20 cellular contexts compared by ENCODE assay signal in genomic region chr1:3557366-3557765, GRCh38. TPM values are rescaled to one million over a fixed set of nuclear protein-coding genes. Genes with fewer than 3 reads are reported as not detected.
A peak's percentile ranks its signal among the peaks of the same experiment; 100 is the strongest.
DNase-seq lines count a peak whose midpoint lies in the region; ATAC-seq and TF ChIP-seq lines count a peak whose summit lies in the region.
"Had no signal": no experiment of that assay in that cellular context is flagged by ENCODE, and none has a peak within 500 bp of the region (broad histone marks: within the 10 kb centered on the region; RNA-seq: fewer than 3 reads in every experiment).

No MANE protein-coding gene starts in this region.

- whole genome bisulfite sequencing in neuronal stem cell (ENCODE audit: extremely low coverage in 2 of 2, insufficient read length in 2 of 2, insufficient replicate concordance in 1 of 2), 2 donors = no CpG with 5 or more reads among the region's 18 CpGs

- H3K4me1 ChIP-seq in neuronal stem cell (ENCODE audit: control insufficient read depth in 2 of 2, insufficient read depth in 1 of 2, low read depth in 1 of 2, low read length in 2 of 2) (peaks cover 2 to 4% of the 10 kb centered on the region in 2 donors), skeletal muscle satellite cell (ENCODE audit: control insufficient read depth, insufficient read depth, low read length) (peaks cover 15% of the 10 kb centered on the region)
- H3K4me1 ChIP-seq: BE2C had no signal

- POLR2A ChIA-PET in RWPE1 (lab: Yijun Ruan, JAX; ENCODE audit: low non-redundant PET) = no interaction called here

- no peak overlapping the region for H3K4ac ChIP-seq in neuronal stem cell (ENCODE audit: low read length)

- H2BK12ac ChIP-seq in neuronal stem cell (ENCODE audit: low read length) = no peak overlapping the region

- peaks cover 4% of the 10 kb centered on the region for H3K79me1 ChIP-seq in neuronal stem cell (ENCODE audit: low read depth, low read length)

- DNase-seq in MG63 = peak; percentile 100
- DNase-seq in RWPE1 (ENCODE audit: low spot score) = no peak
- DNase-seq in neuronal stem cell (ENCODE audit: low spot score) = no peak
- DNase-seq in NCI-H524 (lab: John Stamatoyannopoulos, UW) = no peak
- DNase-seq: BE2C; C1 segment of cervical spinal cord; CD4-positive, CD25-positive, alpha-beta regulatory T cell; CD8-positive, alpha-beta memory T cell; COR-L47; DMS 273 treated with DMSO at 0.1 percent for 48 hours; DMS53; DND-41; EL; H9; IMR-90 had no signal

- no peak overlapping the region for H3K18ac ChIP-seq in neuronal stem cell (ENCODE audit: low read length)

- no peak overlapping the region for H2BK15ac ChIP-seq in neuronal stem cell (ENCODE audit: low read length)

- H3K23ac ChIP-seq in neuronal stem cell (ENCODE audit: low read depth, low read length, poor library complexity) = peak overlapping the region; percentile 55

- H2BK120ac ChIP-seq in neuronal stem cell (ENCODE audit: low read depth, low read length) = no peak overlapping the region

- H2AFZ ChIP-seq in neuronal stem cell (ENCODE audit: low read length) = no peak overlapping the region

- TF ChIP-seq CTCF in RWPE1 (conservative IDR thresholded peaks at IDR 0.05; ENCODE audit: low read depth) = no peak

- H3K14ac ChIP-seq in neuronal stem cell (ENCODE audit: low read length) = no peak overlapping the region

- no peak overlapping the region for H2BK5ac ChIP-seq in neuronal stem cell (ENCODE audit: low read length)

- H2AK5ac ChIP-seq in neuronal stem cell (ENCODE audit: low read depth, low read length) = no peak overlapping the region

- peaks cover 17% of the 10 kb centered on the region for H3K36me3 ChIP-seq in MG63
- H3K36me3 ChIP-seq in neuronal stem cell (replicated peaks in 1 of 2; ENCODE audit: control insufficient read depth in 2 of 2, insufficient read depth in 2 of 2, low read length in 2 of 2) = no peaks in the 10 kb centered on the region
- H3K36me3 ChIP-seq in skeletal muscle satellite cell (ENCODE audit: insufficient read depth, low read length) = no peaks in the 10 kb centered on the region
- H3K36me3 ChIP-seq: BE2C had no signal

- H3K9me3 ChIP-seq in MG63 (peaks cover 6% of the 10 kb centered on the region), neuronal stem cell (replicated peaks in 1 of 2; ENCODE audit: control insufficient read depth in 2 of 2, insufficient read depth in 1 of 2, low read depth in 1 of 2, low read length in 2 of 2) (peaks cover 0 to 5% of the 10 kb centered on the region in 2 donors), skeletal muscle satellite cell (replicated peaks; ENCODE audit: low read length) (no peaks in the 10 kb centered on the region)
- H3K9me3 ChIP-seq: BE2C had no signal

- no peak overlapping the region for H3K4me2 ChIP-seq in neuronal stem cell (ENCODE audit: insufficient read depth, low read length, poor library complexity, severe bottlenecking)
- peak overlapping the region; percentile 8 for H3K4me2 ChIP-seq in skeletal muscle satellite cell (ENCODE audit: low read length)

- no peak for ATAC-seq in GM21528 (IDR thresholded peaks at IDR 0.05; ENCODE audit: low FRiP score, unreplicated experiment)
- ATAC-seq in HG02798 (IDR thresholded peaks at IDR 0.05; ENCODE audit: poor library complexity, unreplicated experiment) = no peak
- ATAC-seq: GM12878 had no signal

- H3K4me3 ChIP-seq in MG63 (no peak overlapping the region), neuronal stem cell (ENCODE audit: low read length in 2 of 2) (no peak overlapping the region), skeletal muscle satellite cell (ENCODE audit: low read length) (no peak overlapping the region)
- H3K4me3 ChIP-seq: GM12878 had no signal

- H4K91ac ChIP-seq in neuronal stem cell (ENCODE audit: low read depth, low read length, poor library complexity) = no peak overlapping the region

- peak overlapping the region; percentile 94 for H3K27ac ChIP-seq in RWPE1
- H3K27ac ChIP-seq in neuronal stem cell (replicated peaks; ENCODE audit: low read length) = no peak overlapping the region
- H3K27ac ChIP-seq: HL-60 had no signal

- CTCF ChIA-PET in RWPE1 (lab: Yijun Ruan, JAX) = interaction anchor here (0.6 to 1.6 kb wide), 4 partner anchors 62 to 204 kb away, joined by 3 to 5 read pairs (median 4); no protein-coding TSS in a partner anchor

- H4K8ac ChIP-seq in neuronal stem cell (ENCODE audit: low read depth, low read length) = no peak overlapping the region

- H3K27me3 ChIP-seq in MG63 (no peaks in the 10 kb centered on the region), neuronal stem cell (ENCODE audit: control insufficient read depth in 3 of 3, insufficient read depth in 3 of 3, low read depth in 1 of 3, low read length in 3 of 3) (no peaks in the 10 kb centered on the region), skeletal muscle satellite cell (ENCODE audit: control insufficient read depth, insufficient read depth, low read length) (peaks cover 80% of the 10 kb centered on the region)
- H3K27me3 ChIP-seq: BE2C had no signal

- H3K9ac ChIP-seq in neuronal stem cell (ENCODE audit: low read depth, low read length, poor library complexity) (no peak overlapping the region), skeletal muscle satellite cell (ENCODE audit: low read depth, low read length) (no peak overlapping the region)

RNA-seq across cellular contexts. Expression of gene MEGF6, which starts 53.9 kb away (rescaled TPM):
- total RNA-seq in MG63 (2014; rRNA removed; shearing (Covaris generic); ENCODE audit: low replicate concordance) = 121 and 198 TPM in 2 replicates
- polyA plus RNA-seq in neuronal stem cell (2013, experiment 1 of 2) = 10.3 TPM
- 10.0 TPM for polyA plus RNA-seq in neuronal stem cell (2013, experiment 2 of 2)
- 0.25 and 1.3 TPM in 2 replicates for total RNA-seq in skeletal muscle satellite cell (2012; rRNA removed)
